8 cellular contexts compared by ENCODE assay signal in genomic region chr15:74322558-74323180, GRCh38. TPM values are rescaled to one million over a fixed set of nuclear protein-coding genes. Genes with fewer than 3 reads are reported as not detected.
DNase-seq lines count a peak whose midpoint lies in the region; ATAC-seq and TF ChIP-seq lines count a peak whose summit lies in the region.

No MANE protein-coding gene starts in this region.

- H2BK15ac ChIP-seq in mesendoderm (replicated peaks; ENCODE audit: low read depth): no peak overlapping the region

- no peak overlapping the region for H3K4me2 ChIP-seq in mesendoderm (ENCODE audit: low read length)

- no peaks in the 10 kb centered on the region for H3K36me3 ChIP-seq in mesendoderm (ENCODE audit: control insufficient read depth, insufficient read depth, low read length)

- H2BK5ac ChIP-seq in mesendoderm (ENCODE audit: low read length): no peak overlapping the region

- no peak overlapping the region for H3K27ac Mint-ChIP-seq in activated CD8-positive, alpha-beta T cell treated with anti-CD3 and anti-CD28 coated beads for 36 hours

- CTCF ChIA-PET in activated CD8-positive, alpha-beta T cell treated with anti-CD3 and anti-CD28 coated beads for 36 hours (lab: Charles Lee): interaction anchor here (0.6 to 6.1 kb wide), 30 partner anchors 9 to 371 kb away, joined by 3 to 67 read pairs (median 4); partner anchors contain the start of gene ISLR2

- POLR2A ChIA-PET in activated CD8-positive, alpha-beta T cell treated with anti-CD3 and anti-CD28 coated beads for 36 hours (lab: Charles Lee): no interaction called here

- peaks cover 26% of the 10 kb centered on the region for H3K4me1 Mint-ChIP-seq in activated CD8-positive, alpha-beta T cell treated with anti-CD3 and anti-CD28 coated beads for 36 hours (ENCODE audit: low read depth)

- H2BK120ac ChIP-seq in mesendoderm (ENCODE audit: low read depth, low read length): no peak overlapping the region

- TF ChIP-seq CTCF in AG09319 (IDR thresholded peaks at IDR 0.05; ENCODE audit: low read depth, low read length): peak; percentile 96
- peak; percentile 77 for TF ChIP-seq CTCF in activated CD8-positive, alpha-beta T cell treated with anti-CD3 and anti-CD28 coated beads for 36 hours (IDR thresholded peaks at IDR 0.05)

- no peak overlapping the region for H3K4me3 Mint-ChIP-seq in activated CD8-positive, alpha-beta T cell treated with anti-CD3 and anti-CD28 coated beads for 36 hours

- no peak overlapping the region for H3K4ac ChIP-seq in mesendoderm (ENCODE audit: low read depth, low read length)

- no peak overlapping the region for H4K8ac ChIP-seq in mesendoderm (ENCODE audit: low read depth, low read length)

- H3K4me1 ChIP-seq in mesendoderm (ENCODE audit: control insufficient read depth, low read depth, low read length): peaks cover 6% of the 10 kb centered on the region

- no peak overlapping the region for H3K27ac ChIP-seq in mesendoderm (ENCODE audit: low read depth, low read length)

- H4K5ac ChIP-seq in mesendoderm (ENCODE audit: low read length): no peak overlapping the region

- no peak overlapping the region for H3K23ac ChIP-seq in mesendoderm (ENCODE audit: low read length)

- no CpG with 5 or more reads among the region's 6 CpGs for WGBS in mesendoderm (ENCODE audit: extremely low coverage, insufficient coverage, low lambda C conversion rate)

- H3K4me3 ChIP-seq in mesendoderm (ENCODE audit: low read length): no peak overlapping the region

- intact Hi-C loops in activated CD8-positive, alpha-beta T cell treated with anti-CD3 and anti-CD28 coated beads for 36 hours (cut with micrococcal nuclease): loop anchor here (5.0 kb wide), 1 partner anchor 195 kb away; no protein-coding TSS in a partner anchor

- no peaks in the 10 kb centered on the region for H3K79me2 ChIP-seq in mesendoderm (ENCODE audit: control insufficient read depth, insufficient read depth, low read length)

- no peaks in the 10 kb centered on the region for H3K27me3 ChIP-seq in mesendoderm (ENCODE audit: insufficient read depth, low read length, poor library complexity)

- H3K79me1 ChIP-seq in mesendoderm (ENCODE audit: low read length): no peaks in the 10 kb centered on the region

- H3K36me3 Mint-ChIP-seq in activated CD8-positive, alpha-beta T cell treated with anti-CD3 and anti-CD28 coated beads for 36 hours (ENCODE audit: low read depth): no peaks in the 10 kb centered on the region

- peak; percentile 57 for ATAC-seq in GM21825 (IDR thresholded peaks at IDR 0.05; ENCODE audit: unreplicated experiment)
- peak; percentile 77 for ATAC-seq in activated CD8-positive, alpha-beta T cell treated with anti-CD3 and anti-CD28 coated beads for 36 hours
- ATAC-seq in GM21529 (IDR thresholded peaks at IDR 0.05; ENCODE audit: unreplicated experiment): no peak

- no peak overlapping the region for H3K9ac ChIP-seq in mesendoderm (ENCODE audit: low read length)

- peak; percentile 24 for DNase-seq in AG09319 (ENCODE audit: extremely low read depth, low read depth)
- DNase-seq in NCI-H748 treated with DMSO at 0.1 percent for 48 hours (lab: John Stamatoyannopoulos, UW): peak; percentile 26
- DNase-seq in activated CD8-positive, alpha-beta T cell treated with anti-CD3 and anti-CD28 coated beads for 36 hours: peak; percentile 77
- DNase-seq in effector CD8-positive, alpha-beta T cell (lab: John Stamatoyannopoulos, UW): peak; percentile 41
- DNase-seq in mesendoderm: peak; percentile 77
- peak; percentile 19 to 23 for DNase-seq in stimulated activated CD8-positive, alpha-beta memory T cell treated with anti-CD3 and anti-CD28 coated beads, Interleukin-7, amount 100 ng/mL, for 1 hour (ENCODE audit: low read depth in 2 of 2)

- H2AK5ac ChIP-seq in mesendoderm (ENCODE audit: low read length): no peak overlapping the region

- peak overlapping the region; percentile 1 for H3K56ac ChIP-seq in mesendoderm (ENCODE audit: low read length)

- H3K9me3 Mint-ChIP-seq in activated CD8-positive, alpha-beta T cell treated with anti-CD3 and anti-CD28 coated beads for 36 hours: no peaks in the 10 kb centered on the region

- no peak overlapping the region for H3K18ac ChIP-seq in mesendoderm (ENCODE audit: low read length)

- no peaks in the 10 kb centered on the region for H3K27me3 Mint-ChIP-seq in activated CD8-positive, alpha-beta T cell treated with anti-CD3 and anti-CD28 coated beads for 36 hours

RNA-seq across cellular contexts. Expression of gene CYP11A1, which starts 44.8 kb away (rescaled TPM):
- under 1 TPM; 0.29 to 0.31 TPM for total RNA-seq in activated CD8-positive, alpha-beta T cell treated with anti-CD3 and anti-CD28 coated beads for 36 hours
- polyA plus RNA-seq in mesendoderm (2013, experiment 1 of 2): 2.5 TPM
- 2.9 TPM for polyA plus RNA-seq in mesendoderm (2013, experiment 2 of 2)

Comparison
In these comparisons a context has a peak if more than half of its experiments do, and no peak if none do; other contexts are left out.
1. DNase-seq: peak in every context shown above with its lines; median percentile 77 in activated CD8-positive, alpha-beta T cell treated with anti-CD3 and anti-CD28 coated beads for 36 hours; 77 in mesendoderm; 41 in effector CD8-positive, alpha-beta T cell; 26 in NCI-H748 treated with DMSO at 0.1 percent for 48 hours; 24 in AG09319; 21 in stimulated activated CD8-positive, alpha-beta memory T cell treated with anti-CD3 and anti-CD28 coated beads, Interleukin-7, amount 100 ng/mL, for 1 hour.